8 cellular contexts compared by ENCODE assay signal in the genomic region with DNA sequence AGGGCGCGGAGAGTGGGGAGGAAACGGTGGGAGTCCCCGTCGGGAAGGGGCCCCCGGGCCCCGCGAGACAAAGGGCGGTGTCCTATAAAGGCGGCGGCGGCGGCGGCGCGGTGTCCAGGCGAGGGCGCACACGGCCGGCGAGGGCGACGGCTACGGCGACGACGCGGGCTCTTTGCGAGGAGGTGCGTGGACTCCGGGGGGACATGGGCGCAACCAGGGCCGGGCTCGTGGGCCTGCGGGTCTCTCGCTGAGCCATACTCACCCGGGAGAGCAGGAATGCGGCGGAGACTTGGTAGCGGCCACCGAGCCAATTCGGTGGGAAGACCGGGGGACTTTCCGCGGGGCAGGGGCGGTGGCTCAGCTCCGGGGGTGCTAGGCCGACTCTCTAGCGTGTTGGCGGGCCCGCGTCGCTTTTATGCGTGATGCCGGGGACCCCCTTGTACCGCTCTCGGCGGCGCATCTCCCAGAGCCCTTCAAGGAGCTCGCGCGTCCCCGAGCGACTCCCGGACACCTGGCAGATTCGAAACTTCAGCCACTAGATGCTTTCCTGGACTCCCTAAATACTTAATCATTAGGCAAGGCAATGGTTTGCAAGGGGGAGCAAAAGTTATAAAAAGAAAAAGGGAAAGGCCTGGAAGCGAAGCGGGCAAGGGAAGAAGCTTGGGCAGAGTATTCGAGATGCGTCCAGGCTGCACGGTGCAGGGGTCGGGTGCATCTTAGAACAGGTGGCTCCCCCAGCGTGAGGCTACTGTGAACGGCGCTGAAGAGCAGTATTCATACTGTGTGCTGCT. TPM values are rescaled to one million over a fixed set of nuclear protein-coding genes. Genes with fewer than 3 reads are reported as not detected.
A peak's percentile ranks its signal among the peaks of the same experiment; 100 is the strongest.
DNase-seq lines count a peak whose midpoint lies in the region; ATAC-seq and TF ChIP-seq lines count a peak whose summit lies in the region.

No MANE protein-coding gene starts in this region.

- TF ChIP-seq CTCF in choroid plexus epithelial cell (conservative IDR thresholded peaks at IDR 0.05; ENCODE audit: low read depth, low read length) (no peak), right lobe of liver (IDR thresholded peaks at IDR 0.05) (peak; percentile 47 to 67 (median 58)), tibial artery (IDR thresholded peaks at IDR 0.05) (peak in 1 of 2 experiments; percentile 10)

- no peak for TF ChIP-seq POLR2A in right lobe of liver (IDR thresholded peaks at IDR 0.05)

- H3K36me3 ChIP-seq in right lobe of liver (no peaks in the 10 kb centered on the region), tibial artery (no peaks in the 10 kb centered on the region)

- peak; percentile 58 for DNase-seq in activated CD8-positive, alpha-beta memory T cell treated with anti-CD3 and anti-CD28 coated beads for 24 hours
- no peak for DNase-seq in activated CD8-positive, alpha-beta memory T cell treated with anti-CD3 and anti-CD28 coated beads, Interleukin-2, amount 50 U/mL, for 4 hours
- peak; percentile 29 for DNase-seq in NOMO-1 treated with dmso at 0.1 percent for 144 hours (lab: John Stamatoyannopoulos, UW; ENCODE audit: unreplicated experiment)
- DNase-seq in choroid plexus epithelial cell (ENCODE audit: low read depth), result no peak
- DNase-seq in right lobe of liver, result peak in 2 of 3 donors; percentile 55 to 59
- DNase-seq in tibial artery, result no peak
- DNase-seq in NCI-H2107 treated with DMSO at 0.1 percent for 48 hours (lab: John Stamatoyannopoulos, UW; ENCODE audit: unreplicated experiment), result no peak

- ATAC-seq in HG02852 (IDR thresholded peaks at IDR 0.05; ENCODE audit: unreplicated experiment), result peak; percentile 82
- peak; percentile 89 to 97 (median 95) for ATAC-seq in right lobe of liver

- H3K27ac ChIP-seq in right lobe of liver (no peak overlapping the region), tibial artery (no peak overlapping the region)

- H3K4me1 ChIP-seq in right lobe of liver (peaks cover 0 to 3% (median 0%) of the 10 kb centered on the region in 4 donors), tibial artery (peaks cover 0 to 12% (median 7%) of the 10 kb centered on the region in 4 donors)

- H3K27me3 ChIP-seq in right lobe of liver, result peaks cover 0 to 5% of the 10 kb centered on the region in 2 donors
- H3K27me3 ChIP-seq in tibial artery, result peaks cover 0 to 22% of the 10 kb centered on the region in 2 donors

- intact Hi-C loops in right lobe of liver (cut with DNase I), result no loop called here
- intact Hi-C loops in tibial artery (cut with DNase I; ENCODE audit: low total_unique reads), result no loop called here

- H3K4me3 ChIP-seq in choroid plexus epithelial cell (ENCODE audit: low read depth, low read length) (peak overlapping the region; percentile 54), right lobe of liver (peak overlapping the region; percentile 57 to 67 (median 61)), tibial artery (peak overlapping the region; percentile 40 to 53)

- WGBS in right lobe of liver (ENCODE audit: insufficient coverage, low coverage, low lambda C conversion rate, missing lambda C conversion rate), result 6% methylated on average over 15 of the region's 75 CpGs

- H3K9me3 ChIP-seq in right lobe of liver, result no peaks in the 10 kb centered on the region
- H3K9me3 ChIP-seq in tibial artery, result no peaks in the 10 kb centered on the region

RNA-seq across cellular contexts. Expression of a gene that starts 5.9 kb away (rescaled TPM):
- total RNA-seq in right lobe of liver, result under 1 TPM in 2 of 6 experiments, not detected in 4; 0.49 to 0.56 TPM

RNA-seq across cellular contexts. Expression of a gene that starts 38.0 kb away (rescaled TPM):
- total RNA-seq in right lobe of liver, result 10 to 100 TPM in 5 of 6 experiments, 1 to 10 TPM in 1; 9.5 to 16.9 (median 11.9) TPM

Comparison
In these comparisons a context has a peak if more than half of its experiments do, and no peak if none do; other contexts are left out.
1. DNase-seq: peak in activated CD8-positive, alpha-beta memory T cell treated with anti-CD3 and anti-CD28 coated beads for 24 hours (single experiment), NOMO-1 treated with dmso at 0.1 percent for 144 hours (single experiment) and right lobe of liver (2 of 3); none in activated CD8-positive, alpha-beta memory T cell treated with anti-CD3 and anti-CD28 coated beads, Interleukin-2, amount 50 U/mL, for 4 hours (single experiment), choroid plexus epithelial cell (single experiment), tibial artery (0 of 2) and NCI-H2107 treated with DMSO at 0.1 percent for 48 hours (single experiment).
2. Peak in every context shown above with its lines, with median percentiles within 50 percentile points of each other: H3K4me3 ChIP-seq.